ENCODE assay signal across 1 cellular context in the genomic region with DNA sequence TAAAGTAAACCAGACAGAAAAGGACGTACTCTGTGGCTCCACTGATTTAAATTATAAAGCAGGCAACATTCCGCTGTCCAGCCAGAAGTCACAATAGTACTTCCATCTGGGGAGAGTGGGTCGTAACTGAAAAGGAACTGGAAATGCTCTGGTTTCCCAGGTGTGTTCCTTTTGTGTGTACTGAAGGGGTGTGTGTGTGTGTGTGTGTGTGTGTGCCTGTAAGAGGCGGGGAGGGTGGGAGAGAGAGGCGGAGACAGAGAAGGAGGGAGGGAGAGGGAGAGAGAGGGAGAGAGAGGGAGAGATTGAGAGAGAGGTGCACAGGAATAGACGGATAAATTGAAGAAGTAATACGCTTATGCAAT.
TF ChIP-seq lines count a peak whose summit lies in the region.

No MANE protein-coding gene starts in this region.

TF ChIP-seq in K562, 482 proteins besides CTCF, POLR2A, EP300 and RAD21 (continued from another document and continues in another):
- TF ChIP-seq, protein P1, sequence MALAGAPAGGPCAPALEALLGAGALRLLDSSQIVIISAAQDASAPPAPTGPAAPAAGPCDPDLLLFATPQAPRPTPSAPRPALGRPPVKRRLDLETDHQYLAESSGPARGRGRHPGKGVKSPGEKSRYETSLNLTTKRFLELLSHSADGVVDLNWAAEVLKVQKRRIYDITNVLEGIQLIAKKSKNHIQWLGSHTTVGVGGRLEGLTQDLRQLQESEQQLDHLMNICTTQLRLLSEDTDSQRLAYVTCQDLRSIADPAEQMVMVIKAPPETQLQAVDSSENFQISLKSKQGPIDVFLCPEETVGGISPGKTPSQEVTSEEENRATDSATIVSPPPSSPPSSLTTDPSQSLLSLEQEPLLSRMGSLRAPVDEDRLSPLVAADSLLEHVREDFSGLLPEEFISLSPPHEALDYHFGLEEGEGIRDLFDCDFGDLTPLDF (CRISPR knock-in tag; IDR thresholded peaks at IDR 0.05) = no peak
- TF ChIP-seq EZH2 (IDR thresholded peaks at IDR 0.05; ENCODE audit: borderline replicate concordance, low read depth, low read length) (no peak), HDGF (IDR thresholded peaks at IDR 0.05) (peak; percentile 83; the same call in 1 of the 2 replicates), SRSF1 (IDR thresholded peaks at IDR 0.05; ENCODE audit: low read depth, low read length) (no peak), RNF219 (CRISPR knock-in tag; IDR thresholded peaks at IDR 0.05) (no peak), SRSF9 (IDR thresholded peaks at IDR 0.05; ENCODE audit: borderline replicate concordance, low read depth, low read length) (no peak), PHB2 (IDR thresholded peaks at IDR 0.05; ENCODE audit: low read depth) (no peak), SNAPC5 (CRISPR knock-in tag; IDR thresholded peaks at IDR 0.05) (no peak), LARP7 (IDR thresholded peaks at IDR 0.05) (peak; percentile 93), POLR2AphosphoS2 (IDR thresholded peaks at IDR 0.05; ENCODE audit: low read length) (no peak), PRDM10 (IDR thresholded peaks at IDR 0.05; ENCODE audit: partially characterized antibody) (no peak), POLR2H (tag; IDR thresholded peaks at IDR 0.05; ENCODE audit: low read depth) (no peak), THAP7 (CRISPR knock-in tag; IDR thresholded peaks at IDR 0.05) (no peak), SRSF7 (optimal IDR thresholded peaks at IDR 0.05; ENCODE audit: low read depth, low read length) (no peak), MBD1 (CRISPR knock-in tag; IDR thresholded peaks at IDR 0.05) (no peak), ELF1 (tag; IDR thresholded peaks at IDR 0.05) (no peak), PRPF4 (IDR thresholded peaks at IDR 0.05; ENCODE audit: insufficient read depth, low read depth, low read length, poor library complexity, severe bottlenecking) (no peak), HNRNPUL1 (IDR thresholded peaks at IDR 0.05; ENCODE audit: low read length) (no peak), REST (CRISPR knock-in tag; IDR thresholded peaks at IDR 0.05; ENCODE audit: low read depth) (no peak), HNRNPL (IDR thresholded peaks at IDR 0.05; ENCODE audit: low read depth, low read length) (no peak), ZBTB49 (CRISPR knock-in tag; IDR thresholded peaks at IDR 0.05; ENCODE audit: borderline replicate concordance) (no peak), CHCHD3 (CRISPR knock-in tag; IDR thresholded peaks at IDR 0.05) (no peak), HLTF (IDR thresholded peaks at IDR 0.05) (peak; percentile 98), ZNF778 (CRISPR knock-in tag; IDR thresholded peaks at IDR 0.05) (no peak), PATZ1 (CRISPR knock-in tag; IDR thresholded peaks at IDR 0.05; ENCODE audit: borderline replicate concordance) (no peak), HMG20B (CRISPR knock-in tag; IDR thresholded peaks at IDR 0.05) (no peak), FOXM1 (IDR thresholded peaks at IDR 0.05; ENCODE audit: low read depth) (no peak), FOXM1 (CRISPR knock-in tag; IDR thresholded peaks at IDR 0.05; ENCODE audit: low read depth) (no peak), GTF2E2 (tag; IDR thresholded peaks at IDR 0.05) (no peak), ZKSCAN8 (CRISPR knock-in tag; IDR thresholded peaks at IDR 0.05) (no peak), SMARCE1 (IDR thresholded peaks at IDR 0.05) (peak; percentile 68)
- TF ChIP-seq, protein P2, sequence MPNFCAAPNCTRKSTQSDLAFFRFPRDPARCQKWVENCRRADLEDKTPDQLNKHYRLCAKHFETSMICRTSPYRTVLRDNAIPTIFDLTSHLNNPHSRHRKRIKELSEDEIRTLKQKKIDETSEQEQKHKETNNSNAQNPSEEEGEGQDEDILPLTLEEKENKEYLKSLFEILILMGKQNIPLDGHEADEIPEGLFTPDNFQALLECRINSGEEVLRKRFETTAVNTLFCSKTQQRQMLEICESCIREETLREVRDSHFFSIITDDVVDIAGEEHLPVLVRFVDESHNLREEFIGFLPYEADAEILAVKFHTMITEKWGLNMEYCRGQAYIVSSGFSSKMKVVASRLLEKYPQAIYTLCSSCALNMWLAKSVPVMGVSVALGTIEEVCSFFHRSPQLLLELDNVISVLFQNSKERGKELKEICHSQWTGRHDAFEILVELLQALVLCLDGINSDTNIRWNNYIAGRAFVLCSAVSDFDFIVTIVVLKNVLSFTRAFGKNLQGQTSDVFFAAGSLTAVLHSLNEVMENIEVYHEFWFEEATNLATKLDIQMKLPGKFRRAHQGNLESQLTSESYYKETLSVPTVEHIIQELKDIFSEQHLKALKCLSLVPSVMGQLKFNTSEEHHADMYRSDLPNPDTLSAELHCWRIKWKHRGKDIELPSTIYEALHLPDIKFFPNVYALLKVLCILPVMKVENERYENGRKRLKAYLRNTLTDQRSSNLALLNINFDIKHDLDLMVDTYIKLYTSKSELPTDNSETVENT (CRISPR knock-in tag; IDR thresholded peaks at IDR 0.05) = no peak
